Comparison of ENCODE assay signal across 8 cellular contexts in genomic region chr6:32969685-32970412, GRCh38. TPM values are rescaled to one million over a fixed set of nuclear protein-coding genes. Genes with fewer than 3 reads are reported as not detected.
DNase-seq lines count a peak whose midpoint lies in the region; ATAC-seq, FAIRE-seq and TF ChIP-seq lines count a peak whose summit lies in the region.

No MANE protein-coding gene starts in this region.

- H3K4me1 Mint-ChIP-seq in activated naive CD4-positive, alpha-beta T cell treated with anti-CD3 and anti-CD28 coated beads for 36 hours (ENCODE audit: low read depth), result peaks cover 24% of the 10 kb centered on the region
- H3K4me1 Mint-ChIP-seq in osteocyte (ENCODE audit: unreplicated experiment), result peaks cover 27% of the 10 kb centered on the region

- H3K9me3 ChIP-seq in KOPT-K1 (ENCODE audit: insufficient read depth, low read length, poor library complexity, severe bottlenecking), result no peaks in the 10 kb centered on the region
- no peaks in the 10 kb centered on the region for H3K9me3 ChIP-seq in transverse colon

- H3K36me3 Mint-ChIP-seq in activated naive CD4-positive, alpha-beta T cell treated with anti-CD3 and anti-CD28 coated beads for 36 hours (ENCODE audit: low read depth), result peaks cover 56% of the 10 kb centered on the region
- H3K36me3 Mint-ChIP-seq in osteocyte (ENCODE audit: unreplicated experiment), result peaks cover 29% of the 10 kb centered on the region

- no peaks in the 10 kb centered on the region for H3K9me3 Mint-ChIP-seq in activated naive CD4-positive, alpha-beta T cell treated with anti-CD3 and anti-CD28 coated beads for 36 hours
- H3K9me3 Mint-ChIP-seq in osteocyte (ENCODE audit: unreplicated experiment), result no peaks in the 10 kb centered on the region

- H3K27me3 Mint-ChIP-seq in activated naive CD4-positive, alpha-beta T cell treated with anti-CD3 and anti-CD28 coated beads for 36 hours (ENCODE audit: low read depth), result no peaks in the 10 kb centered on the region
- no peaks in the 10 kb centered on the region for H3K27me3 Mint-ChIP-seq in osteocyte (ENCODE audit: unreplicated experiment)

- in situ Hi-C loops in transverse colon (cut with MboI; ENCODE audit: low pct_ligation_motif_present in 1 of 4, low pct_unique_long_range_greater_than_20kb in 1 of 4, low sequenced_read_pairs in 3 of 4), result loop anchor here in 2 of 4 donors (10.0 to 25.0 kb wide), 2 partner anchors 85 to 442 kb away; partner anchors contain the start of genes CUTA (in 1 of the 2), PHF1 (in 1 of the 2) and SYNGAP1 (in 1 of the 2)

- TF ChIP-seq EP300 in transverse colon (IDR thresholded peaks at IDR 0.05; ENCODE audit: low read depth), result no peak

- no peak for FAIRE-seq in D721Med (lab: Jason Lieb, UNC)

- DNase-seq in D721Med (ENCODE audit: insufficient read length, low spot score), result no peak
- DNase-seq in activated naive CD4-positive, alpha-beta T cell treated with anti-CD3 and anti-CD28 coated beads for 36 hours, result peak; percentile 82
- DNase-seq in glomerular visceral epithelial cell (ENCODE audit: extremely low spot score), result peak; percentile 87
- peak; percentile 88 for DNase-seq in osteocyte (ENCODE audit: extremely low spot score, unreplicated experiment)
- peak; percentile 77 for DNase-seq in transverse colon

- peak overlapping the region; percentile 100 for H3K27ac Mint-ChIP-seq in activated naive CD4-positive, alpha-beta T cell treated with anti-CD3 and anti-CD28 coated beads for 36 hours
- peak overlapping the region; percentile 100 for H3K27ac Mint-ChIP-seq in osteocyte (ENCODE audit: unreplicated experiment)

- H3K27ac ChIP-seq in KOPT-K1 (ENCODE audit: low read depth, low read length, poor library complexity, severe bottlenecking) (peak overlapping the region; percentile 99), transverse colon (peak overlapping the region; percentile 98 to 100 (median 99))

- TF ChIP-seq CTCF in D721Med (IDR thresholded peaks at IDR 0.05; ENCODE audit: insufficient read depth, missing control alignments) (peak; percentile 8), osteocyte (IDR thresholded peaks at IDR 0.05) (peak; percentile 39), transverse colon (IDR thresholded peaks at IDR 0.05) (peak; percentile 42 to 90 (median 47))

- peak overlapping the region; percentile 63 to 86 (median 77) for H3K4me3 ChIP-seq in transverse colon

- TF ChIP-seq POLR2A in Raji (IDR thresholded peaks at IDR 0.05; ENCODE audit: insufficient read depth, low read depth, low read length) (peak; percentile 10; the same call in 1 of the 2 replicates), transverse colon (IDR thresholded peaks at IDR 0.05) (no peak)

- peaks cover 10 to 38% (median 26%) of the 10 kb centered on the region in 4 donors for H3K4me1 ChIP-seq in transverse colon

- H3K27me3 ChIP-seq in transverse colon, result no peaks in the 10 kb centered on the region

- peaks cover 32% of the 10 kb centered on the region for H3K36me3 ChIP-seq in KOPT-K1 (ENCODE audit: insufficient read depth, low read length)
- peaks cover 0 to 7% (median 0%) of the 10 kb centered on the region in 4 donors for H3K36me3 ChIP-seq in transverse colon

- WGBS in transverse colon (ENCODE audit: low coverage in 1 of 2), 2 donors, result 0% methylated on average over 1 to 18 of the region's 19 CpGs

- intact Hi-C loops in activated naive CD4-positive, alpha-beta T cell treated with anti-CD3 and anti-CD28 coated beads for 36 hours (cut with micrococcal nuclease), result loop anchor here (2.0 to 10.0 kb wide), 8 partner anchors 15 to 1231 kb away; partner anchors contain the start of genes AGPAT1, CUTA, HSPA1B and RNF5
- intact Hi-C loops in transverse colon (cut with DNase I; ENCODE audit: low total_unique reads), result no loop called here

- CTCF ChIA-PET in activated naive CD4-positive, alpha-beta T cell treated with anti-CD3 and anti-CD28 coated beads for 36 hours (lab: Charles Lee), result interaction anchor here (1.1 to 14.5 kb wide), 6 partner anchors 15 to 351 kb away, joined by 3 to 167 read pairs (median 55); partner anchors contain the start of genes HLA-DMA, HLA-DMB and PSMB9

- no peak for ATAC-seq in GM19395 (IDR thresholded peaks at IDR 0.05; ENCODE audit: unreplicated experiment)

- peak overlapping the region; percentile 93 for H3K4me3 Mint-ChIP-seq in activated naive CD4-positive, alpha-beta T cell treated with anti-CD3 and anti-CD28 coated beads for 36 hours
- peak overlapping the region; percentile 91 for H3K4me3 Mint-ChIP-seq in osteocyte (ENCODE audit: unreplicated experiment)

RNA-seq across cellular contexts. Expression of gene BRD2, which starts 1.5 kb away (rescaled TPM):
- total RNA-seq in activated naive CD4-positive, alpha-beta T cell treated with anti-CD3 and anti-CD28 coated beads for 36 hours, result 100 to 1,000 TPM; 168 to 197 TPM
- total RNA-seq in osteocyte (166 and 168 TPM in 2 replicates), transverse colon (100 to 1,000 TPM; 116 to 612 (median 238) TPM)

RNA-seq across cellular contexts. Expression of gene HLA-DMA, which starts 17.0 kb away (rescaled TPM):
- total RNA-seq in activated naive CD4-positive, alpha-beta T cell treated with anti-CD3 and anti-CD28 coated beads for 36 hours, result 10 to 100 TPM; 12.7 to 14.5 TPM
- total RNA-seq in osteocyte (1.3 and 3.0 TPM in 2 replicates), transverse colon (10 to 100 TPM in 3 of 4 donors, 1 to 10 TPM in 1; 1.4 to 40.4 (median 20.8) TPM)

RNA-seq across cellular contexts. Expression of gene HLA-DMB, which starts 29.0 kb away (rescaled TPM):
- total RNA-seq in activated naive CD4-positive, alpha-beta T cell treated with anti-CD3 and anti-CD28 coated beads for 36 hours, result 1 to 10 TPM in 1 of 2 experiments, under 1 TPM in 1; 0.76 to 1.3 TPM
- total RNA-seq in osteocyte, result not detected in 2 replicates
- 10 to 100 TPM in 2 of 4 donors, 1 to 10 TPM in 2; 1.8 to 20.8 (median 13.2) TPM for total RNA-seq in transverse colon

RNA-seq across cellular contexts. Expression of gene HLA-DOA, which starts 39.5 kb away (rescaled TPM):
- 1 to 10 TPM; 1.4 to 1.6 TPM for total RNA-seq in activated naive CD4-positive, alpha-beta T cell treated with anti-CD3 and anti-CD28 coated beads for 36 hours
- total RNA-seq in osteocyte (not detected in 2 replicates), transverse colon (1 to 10 TPM in 3 of 4 donors, under 1 TPM in 1; 0.82 to 7.9 (median 2.6) TPM)
